In genomic region chr17:40076101-40076498, GRCh38 we compare ENCODE assay signal across 7 cellular contexts. TPM values are rescaled to one million over a fixed set of nuclear protein-coding genes. Genes with fewer than 3 reads are reported as not detected.
DNase-seq lines count a peak whose midpoint lies in the region; TF ChIP-seq lines count a peak whose summit lies in the region.
"Had no signal": no experiment of that assay in that cellular context is flagged by ENCODE, and none has a peak within 500 bp of the region (broad histone marks: within the 10 kb centered on the region; RNA-seq: fewer than 3 reads in every experiment).

No MANE protein-coding gene starts in this region.

- intact Hi-C loops in dendritic cell treated with granulocyte-macrophage colony-stimulating factor and Interleukin-4, amounts not matched to agents 40 ng/mL and 50 ng/mL, for 4 days (cut with micrococcal nuclease): no loop called here

- peak overlapping the region in 2 of 3 donors; percentile 76 to 79 for H3K9ac ChIP-seq in skeletal muscle tissue (ENCODE audit: low read depth in 1 of 3, low read length in 3 of 3)

- H3K36me3 Mint-ChIP-seq in dendritic cell treated with granulocyte-macrophage colony-stimulating factor and Interleukin-4, amounts not matched to agents 40 ng/mL and 50 ng/mL, for 4 days (ENCODE audit: low read depth): peaks cover 5% of the 10 kb centered on the region

- peaks cover 63% of the 10 kb centered on the region for H3K4me1 Mint-ChIP-seq in dendritic cell treated with granulocyte-macrophage colony-stimulating factor and Interleukin-4, amounts not matched to agents 40 ng/mL and 50 ng/mL, for 4 days (ENCODE audit: low read depth)

- no peak overlapping the region for H3K4me3 Mint-ChIP-seq in dendritic cell treated with granulocyte-macrophage colony-stimulating factor and Interleukin-4, amounts not matched to agents 40 ng/mL and 50 ng/mL, for 4 days

- no peak for TF ChIP-seq CTCF in HL-60 (IDR thresholded peaks at IDR 0.05; ENCODE audit: insufficient read depth, low read length)

- peak overlapping the region; percentile 76 for H3K27ac Mint-ChIP-seq in dendritic cell treated with granulocyte-macrophage colony-stimulating factor and Interleukin-4, amounts not matched to agents 40 ng/mL and 50 ng/mL, for 4 days

- peak overlapping the region; percentile 80 for H3K27ac ChIP-seq in HL-60 (replicated peaks)
- H3K27ac ChIP-seq in skeletal muscle tissue (ENCODE audit: low read depth, low read length): peak overlapping the region; percentile 99

- H3K36me3 ChIP-seq in skeletal muscle tissue (ENCODE audit: control insufficient read depth in 3 of 3, insufficient read depth in 3 of 3, low read length in 3 of 3): peaks cover 30 to 38% (median 37%) of the 10 kb centered on the region in 3 donors

- H3K27me3 Mint-ChIP-seq in dendritic cell treated with granulocyte-macrophage colony-stimulating factor and Interleukin-4, amounts not matched to agents 40 ng/mL and 50 ng/mL, for 4 days: peaks cover 3% of the 10 kb centered on the region

- H3K4me3 ChIP-seq in HL-60 (replicated peaks; ENCODE audit: insufficient read depth, low read length) (no peak overlapping the region), skeletal muscle tissue (ENCODE audit: low read length in 3 of 3) (peak overlapping the region; percentile 46 to 63 (median 59))

- no peaks in the 10 kb centered on the region for H3K27me3 ChIP-seq in HL-60 (ENCODE audit: insufficient read depth, poor library complexity, severe bottlenecking)
- no peaks in the 10 kb centered on the region for H3K27me3 ChIP-seq in skeletal muscle tissue (ENCODE audit: control insufficient read depth in 3 of 3, insufficient read depth in 3 of 3, low read length in 3 of 3)

- DNase-seq in HL-60 (ENCODE audit: low read depth in 1 of 2, low spot score in 1 of 2): no peak
- DNase-seq in SIG-M5 treated with dmso at 0.1 percent for 504 hours (lab: John Stamatoyannopoulos, UW; ENCODE audit: unreplicated experiment): no peak
- DNase-seq in activated CD4-positive, alpha-beta T cell treated with anti-CD3 and anti-CD28 coated beads for 1 hour: no peak
- DNase-seq in OCI-M1 (lab: John Stamatoyannopoulos, UW): no peak

- H3K4me1 ChIP-seq in skeletal muscle tissue (ENCODE audit: control insufficient read depth in 3 of 3, insufficient read depth in 3 of 3, low read length in 3 of 3): peaks cover 52 to 62% (median 57%) of the 10 kb centered on the region in 3 donors

- H3K9me3 ChIP-seq in skeletal muscle tissue (ENCODE audit: control insufficient read depth in 3 of 3, low read length in 3 of 3): no peaks in the 10 kb centered on the region
- H3K9me3 ChIP-seq: Caco-2 had no signal

- H3K9me3 Mint-ChIP-seq in dendritic cell treated with granulocyte-macrophage colony-stimulating factor and Interleukin-4, amounts not matched to agents 40 ng/mL and 50 ng/mL, for 4 days: no peaks in the 10 kb centered on the region

RNA-seq across cellular contexts. Expression of gene THRA, which starts 13.3 kb away (rescaled TPM):
- 30.8 TPM for total RNA-seq in skeletal muscle tissue

RNA-seq across cellular contexts. Expression of gene MED24, which starts 21.9 kb away (rescaled TPM):
- 25.6 TPM for total RNA-seq in skeletal muscle tissue

RNA-seq across cellular contexts. Expression of gene NR1D1, which starts 24.3 kb away (rescaled TPM):
- 1.0 TPM for total RNA-seq in skeletal muscle tissue

RNA-seq across cellular contexts. Expression of gene MSL1, which starts 45.7 kb away (rescaled TPM):
- total RNA-seq in skeletal muscle tissue: 53.8 TPM
